ENCODE assay signal across 7 cellular contexts in the genomic region with DNA sequence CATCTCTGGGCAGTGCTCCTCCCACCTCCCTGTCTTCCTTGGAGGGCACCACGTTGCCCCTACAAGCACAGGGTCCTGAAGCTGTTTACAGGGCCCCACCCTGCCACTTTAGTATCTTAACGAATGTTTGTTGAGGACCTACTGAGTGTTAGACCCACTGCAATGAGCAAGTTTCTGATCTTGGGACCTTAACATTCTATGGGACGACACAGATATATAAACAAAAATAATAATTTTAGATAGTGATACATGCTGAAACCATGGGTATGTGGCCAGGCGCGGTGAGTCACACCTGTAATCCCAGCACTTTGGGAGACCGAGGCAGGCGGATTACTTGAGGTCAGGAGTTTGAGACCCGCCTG. TPM values are rescaled to one million over a fixed set of nuclear protein-coding genes. Genes with fewer than 3 reads are reported as not detected.
A peak's percentile ranks its signal among the peaks of the same experiment; 100 is the strongest.
DNase-seq lines count a peak whose midpoint lies in the region; ATAC-seq and TF ChIP-seq lines count a peak whose summit lies in the region.

No MANE protein-coding gene starts in this region.

- WGBS in stomach, 5 donors: 55 to 58% (median 57%) methylated on average over 8 of the region's 8 CpGs

- peaks cover 22% of the 10 kb centered on the region for H3K4me1 Mint-ChIP-seq in activated T-helper 17 cell treated with anti-CD3 and anti-CD28 coated beads, Interleukin-2, amount 50 U/mL, for 72 hours

- H3K4me3 Mint-ChIP-seq in activated T-helper 17 cell treated with anti-CD3 and anti-CD28 coated beads, Interleukin-2, amount 50 U/mL, for 72 hours: peak overlapping the region; percentile 75

- H3K36me3 Mint-ChIP-seq in activated T-helper 17 cell treated with anti-CD3 and anti-CD28 coated beads, Interleukin-2, amount 50 U/mL, for 72 hours (ENCODE audit: low read depth): peaks cover 20% of the 10 kb centered on the region

- H3K9me3 ChIP-seq in iPS-20b (ENCODE audit: insufficient read depth, low read depth, low read length) (no peaks in the 10 kb centered on the region), stomach (no peaks in the 10 kb centered on the region)

- H3K9ac ChIP-seq in iPS-20b (ENCODE audit: low read depth, low read length): peak overlapping the region; percentile 77; the same call in 1 of the 2 replicates

- H3K4me3 ChIP-seq in iPS-20b (ENCODE audit: low read length) (peak overlapping the region; percentile 62), stomach (peak overlapping the region; percentile 57 to 75 (median 60))

- TF ChIP-seq CTCF in stomach (IDR thresholded peaks at IDR 0.05): no peak

- peak overlapping the region; percentile 26 for H3K27ac ChIP-seq in iPS-20b (ENCODE audit: low read length)
- peak overlapping the region; percentile 91 to 95 (median 94) for H3K27ac ChIP-seq in stomach

- intact Hi-C loops in stomach (cut with DNase I; ENCODE audit: low total_unique reads): no loop called here

- no peaks in the 10 kb centered on the region for H3K9me3 Mint-ChIP-seq in activated T-helper 17 cell treated with anti-CD3 and anti-CD28 coated beads, Interleukin-2, amount 50 U/mL, for 72 hours

- no peak for TF ChIP-seq POLR2A in stomach (IDR thresholded peaks at IDR 0.05)

- no peak for TF ChIP-seq EP300 in stomach (IDR thresholded peaks at IDR 0.05)

- peak; percentile 3 for ATAC-seq in HG03039 (IDR thresholded peaks at IDR 0.05; ENCODE audit: unreplicated experiment)
- no peak for ATAC-seq in activated T-helper 17 cell treated with anti-CD3 and anti-CD28 coated beads, Interleukin-2, amount 50 U/mL, for 72 hours (replicated peaks)

- H3K27ac Mint-ChIP-seq in activated T-helper 17 cell treated with anti-CD3 and anti-CD28 coated beads, Interleukin-2, amount 50 U/mL, for 72 hours: peak overlapping the region; percentile 94

- no peak for DNase-seq in stomach
- no peak for DNase-seq in midbrain (lab: John Stamatoyannopoulos, UW)
- DNase-seq in germinal center (ENCODE audit: low spot score): no peak
- no peak for DNase-seq in globus pallidus (ENCODE audit: low spot score)

- peaks cover 15% of the 10 kb centered on the region; the same call in 1 of the 2 replicates for H3K36me3 ChIP-seq in iPS-20b (ENCODE audit: insufficient read depth, low read depth, low read length)
- H3K36me3 ChIP-seq in stomach: peaks cover 10 to 24% (median 20%) of the 10 kb centered on the region in 4 donors

- H3K27me3 ChIP-seq in iPS-20b (ENCODE audit: insufficient read depth, low read length): peaks cover 34% of the 10 kb centered on the region
- H3K27me3 ChIP-seq in stomach: no peaks in the 10 kb centered on the region

- peaks cover 3% of the 10 kb centered on the region; the same call in 1 of the 2 replicates for H3K4me1 ChIP-seq in iPS-20b (ENCODE audit: insufficient read depth, low read length)
- H3K4me1 ChIP-seq in stomach: peaks cover 31 to 49% (median 43%) of the 10 kb centered on the region in 4 donors

- no peaks in the 10 kb centered on the region for H3K27me3 Mint-ChIP-seq in activated T-helper 17 cell treated with anti-CD3 and anti-CD28 coated beads, Interleukin-2, amount 50 U/mL, for 72 hours

RNA-seq across cellular contexts. Expression of a gene that starts 10.1 kb away (rescaled TPM):
- 10 to 100 TPM; 20.7 to 32.1 TPM for total RNA-seq in activated T-helper 17 cell treated with anti-CD3 and anti-CD28 coated beads, Interleukin-2, amount 50 U/mL, for 72 hours
- total RNA-seq in stomach: 10 to 100 TPM in 4 of 5 donors, 1 to 10 TPM in 1; 2.8 to 77.9 (median 19.6) TPM
- 10 to 100 TPM in 2 of 3 donors, 1 to 10 TPM in 1; 9.7 to 20.5 (median 11.6) TPM for polyA plus RNA-seq in stomach

RNA-seq across cellular contexts. Expression of a gene that starts 17.0 kb away (rescaled TPM):
- total RNA-seq in activated T-helper 17 cell treated with anti-CD3 and anti-CD28 coated beads, Interleukin-2, amount 50 U/mL, for 72 hours: 100 to 1,000 TPM in 1 of 2 donors, 10 to 100 TPM in 1; 84.0 to 123 TPM
- total RNA-seq in stomach: 10 to 100 TPM in 4 of 5 donors, 1 to 10 TPM in 1; 7.0 to 32.6 (median 24.1) TPM
- 10 to 100 TPM; 25.8 to 48.4 (median 45.4) TPM for polyA plus RNA-seq in stomach

RNA-seq across cellular contexts. Expression of a gene that starts 28.2 kb away (rescaled TPM):
- total RNA-seq in activated T-helper 17 cell treated with anti-CD3 and anti-CD28 coated beads, Interleukin-2, amount 50 U/mL, for 72 hours: 100 to 1,000 TPM in 1 of 2 donors, 10 to 100 TPM in 1; 87.7 to 131 TPM
- total RNA-seq in stomach: 10 to 100 TPM; 29.7 to 77.6 (median 53.6) TPM
- 10 to 100 TPM; 16.0 to 46.4 (median 17.0) TPM for polyA plus RNA-seq in stomach

RNA-seq across cellular contexts. Expression of a gene that starts 32.1 kb away (rescaled TPM):
- total RNA-seq in activated T-helper 17 cell treated with anti-CD3 and anti-CD28 coated beads, Interleukin-2, amount 50 U/mL, for 72 hours: 1 to 10 TPM; 4.1 to 6.0 TPM
- 10 to 100 TPM in 1 of 5 donors, 1 to 10 TPM in 4; 1.1 to 13.6 (median 2.7) TPM for total RNA-seq in stomach
- 1 to 10 TPM in 2 of 3 donors, under 1 TPM in 1; 0.46 to 3.1 (median 1.1) TPM for polyA plus RNA-seq in stomach

RNA-seq across cellular contexts. Expression of a gene that starts 36.6 kb away (rescaled TPM):
- 10 to 100 TPM; 31.3 to 59.9 TPM for total RNA-seq in activated T-helper 17 cell treated with anti-CD3 and anti-CD28 coated beads, Interleukin-2, amount 50 U/mL, for 72 hours
- 10 to 100 TPM in 4 of 5 donors, 1 to 10 TPM in 1; 1.2 to 54.9 (median 25.2) TPM for total RNA-seq in stomach
- 10 to 100 TPM; 48.3 to 71.1 (median 58.2) TPM for polyA plus RNA-seq in stomach
